Comparison of ENCODE assay signal across 24 cellular contexts in genomic region chr10:112216151-112216550, GRCh38.
"Had no signal": no experiment of that assay in that cellular context is flagged by ENCODE, and none has a peak within 500 bp of the region (broad histone marks: within the 10 kb centered on the region; RNA-seq: fewer than 3 reads in every experiment).

No MANE protein-coding gene starts in this region.

- H3K36me3 ChIP-seq: brain microvascular endothelial cell, ovary, tibial nerve had no signal

- H3K27ac ChIP-seq: brain microvascular endothelial cell, ovary, skin epidermis, tibial nerve had no signal

- H3K4me1 Mint-ChIP-seq: activated CD4-positive, alpha-beta T cell treated with anti-CD3 and anti-CD28 coated beads for 36 hours; activated naive CD8-positive, alpha-beta T cell treated with anti-CD3 and anti-CD28 coated beads for 36 hours; stimulated activated effector memory CD8-positive, alpha-beta T cell treated with anti-CD3 and anti-CD28 coated beads, Interleukin-12 subunit alpha, Interleukin-12 subunit beta, amount 100 ng/mL, for 72 hours; stimulated activated naive CD8-positive, alpha-beta T cell treated with anti-CD3 and anti-CD28 coated beads, Interleukin-15, amount 100 ng/mL, for 72 hours had no signal

- H3K9me3 Mint-ChIP-seq: activated naive CD4-positive, alpha-beta T cell treated with anti-CD3 and anti-CD28 coated beads for 36 hours; T-helper 2 cell treated with Interferon-gamma antibody and Interleukin-4, amounts not matched to agents 5 μg/mL and 100 μg/mL, for 36 hours had no signal

- H3K4me3 ChIP-seq: ovary, skin epidermis, tibial nerve had no signal

- DNase-seq: activated CD4-positive, alpha-beta T cell treated with anti-CD3 and anti-CD28 coated beads for 36 hours; activated CD4-positive, alpha-beta T cell treated with anti-CD3 and anti-CD28 coated beads, Interleukin-2, amount 50 U/mL, for 4 hours; activated CD4-positive, CD25-positive, alpha-beta regulatory T cell; activated effector memory CD4-positive, alpha-beta T cell treated with Interleukin-2 at 50 U/mL for 16 hours; activated naive CD4-positive, alpha-beta T cell treated with anti-CD3 and anti-CD28 coated beads for 36 hours; activated naive CD8-positive, alpha-beta T cell treated with anti-CD3 and anti-CD28 coated beads for 36 hours; activated T-cell treated with anti-CD3 and anti-CD28 coated beads for 4 hours; amniotic stem cell; brain microvascular endothelial cell; cortex of kidney; glutamatergic neuron; islet precursor cell; left ventricle myocardium superior; mammary epithelial cell; midbrain; naive thymus-derived CD4-positive, alpha-beta T cell; ovary; stimulated activated CD4-positive, alpha-beta T cell treated with anti-CD3 and anti-CD28 coated beads, Interleukin-4, amount 100 ng/mL, for 24 hours; stimulated activated naive CD8-positive, alpha-beta T cell treated with anti-CD3 and anti-CD28 coated beads, Interleukin-15, amount 100 ng/mL, for 72 hours; T-helper 1 cell had no signal

- H3K36me3 Mint-ChIP-seq: activated naive CD8-positive, alpha-beta T cell treated with anti-CD3 and anti-CD28 coated beads for 36 hours; stimulated activated effector memory CD8-positive, alpha-beta T cell treated with anti-CD3 and anti-CD28 coated beads, Interleukin-12 subunit alpha, Interleukin-12 subunit beta, amount 100 ng/mL, for 72 hours had no signal

- ATAC-seq: activated CD4-positive, alpha-beta T cell treated with anti-CD3 and anti-CD28 coated beads for 36 hours; left ventricle myocardium superior; naive thymus-derived CD4-positive, alpha-beta T cell; stimulated activated effector memory CD8-positive, alpha-beta T cell treated with anti-CD3 and anti-CD28 coated beads, Interleukin-12 subunit alpha, Interleukin-12 subunit beta, amount 100 ng/mL, for 72 hours had no signal

- H3K27me3 ChIP-seq: brain microvascular endothelial cell, ovary, tibial nerve had no signal

- H3K4me3 Mint-ChIP-seq: activated CD4-positive, alpha-beta T cell treated with anti-CD3 and anti-CD28 coated beads for 36 hours; activated naive CD4-positive, alpha-beta T cell treated with anti-CD3 and anti-CD28 coated beads for 36 hours; activated naive CD8-positive, alpha-beta T cell treated with anti-CD3 and anti-CD28 coated beads for 36 hours; naive thymus-derived CD4-positive, alpha-beta T cell; stimulated activated effector memory CD8-positive, alpha-beta T cell treated with anti-CD3 and anti-CD28 coated beads, Interleukin-12 subunit alpha, Interleukin-12 subunit beta, amount 100 ng/mL, for 72 hours; stimulated activated naive CD8-positive, alpha-beta T cell treated with anti-CD3 and anti-CD28 coated beads, Interleukin-15, amount 100 ng/mL, for 72 hours; T-helper 2 cell treated with Interferon-gamma antibody and Interleukin-4, amounts not matched to agents 5 μg/mL and 100 μg/mL, for 36 hours had no signal

- H3K9me3 ChIP-seq: ovary had no signal
